Comparison of ENCODE assay signal across 8 cellular contexts in genomic region chrX:41384041-41384705, GRCh38. TPM values are rescaled to one million over a fixed set of nuclear protein-coding genes. Genes with fewer than 3 reads are reported as not detected.
DNase-seq lines count a peak whose midpoint lies in the region; ATAC-seq and TF ChIP-seq lines count a peak whose summit lies in the region.

No MANE protein-coding gene starts in this region.

- ATAC-seq in RWPE2 (ENCODE audit: low read depth) (peak; percentile 81), HG03135 (IDR thresholded peaks at IDR 0.05; ENCODE audit: unreplicated experiment) (no peak)

- H3K36me3 ChIP-seq in RWPE2 (ENCODE audit: low read depth) (no peaks in the 10 kb centered on the region), kidney epithelial cell (ENCODE audit: control insufficient read depth, insufficient read depth, low read length) (no peaks in the 10 kb centered on the region)

- no peaks in the 10 kb centered on the region for H3K36me3 Mint-ChIP-seq in activated naive CD8-positive, alpha-beta T cell treated with anti-CD3 and anti-CD28 coated beads for 36 hours

- no peak overlapping the region for H3K4me3 ChIP-seq in RWPE2 (ENCODE audit: severe bottlenecking)
- no peak overlapping the region for H3K4me3 ChIP-seq in kidney epithelial cell (ENCODE audit: low read depth, low read length)

- H3K27me3 ChIP-seq in RWPE2 (ENCODE audit: insufficient read depth, poor library complexity, severe bottlenecking), result no peaks in the 10 kb centered on the region
- no peaks in the 10 kb centered on the region for H3K27me3 ChIP-seq in kidney epithelial cell (ENCODE audit: control insufficient read depth, insufficient read depth, low read length)

- TF ChIP-seq CTCF in RWPE2 (IDR thresholded peaks at IDR 0.05; ENCODE audit: poor library complexity, severe bottlenecking) (no peak), kidney epithelial cell (IDR thresholded peaks at IDR 0.05; ENCODE audit: insufficient read depth, low read length, poor library complexity, severe bottlenecking) (no peak)

- H3K27me3 Mint-ChIP-seq in activated naive CD8-positive, alpha-beta T cell treated with anti-CD3 and anti-CD28 coated beads for 36 hours, result no peaks in the 10 kb centered on the region

- peaks cover 13% of the 10 kb centered on the region for H3K4me1 Mint-ChIP-seq in activated naive CD8-positive, alpha-beta T cell treated with anti-CD3 and anti-CD28 coated beads for 36 hours

- H3K4me3 Mint-ChIP-seq in activated naive CD8-positive, alpha-beta T cell treated with anti-CD3 and anti-CD28 coated beads for 36 hours, result no peak overlapping the region

- H3K4me1 ChIP-seq in RWPE2 (ENCODE audit: insufficient read depth, poor library complexity, severe bottlenecking), result peaks cover 20% of the 10 kb centered on the region

- H3K27ac ChIP-seq in RWPE2 (ENCODE audit: poor library complexity, severe bottlenecking), result peak overlapping the region; percentile 61

- no peaks in the 10 kb centered on the region for H3K9me3 Mint-ChIP-seq in activated naive CD8-positive, alpha-beta T cell treated with anti-CD3 and anti-CD28 coated beads for 36 hours

- peak; percentile 10 for DNase-seq in GM04504 (ENCODE audit: low read depth)
- DNase-seq in RWPE2 (ENCODE audit: low spot score), result peak; percentile 75
- DNase-seq in activated naive CD8-positive, alpha-beta T cell treated with anti-CD3 and anti-CD28 coated beads for 36 hours, result peak; percentile 27
- peak; percentile 1 for DNase-seq in kidney epithelial cell (ENCODE audit: low read depth)
- DNase-seq in stimulated activated CD8-positive, alpha-beta memory T cell treated with anti-CD3 and anti-CD28 coated beads, Interleukin-12 subunit alpha, Interleukin-12 subunit beta, amount 100 ng/mL, for 24 hours (ENCODE audit: extremely low read depth), result peak; percentile 9
- DNase-seq in NCI-H748 treated with DMSO at 0.1 percent for 48 hours (lab: John Stamatoyannopoulos, UW), result no peak
- DNase-seq in NCI-H1092 treated with DMSO at 0.1 percent for 48 hours (lab: John Stamatoyannopoulos, UW), result no peak

- H3K9me3 ChIP-seq in RWPE2 (ENCODE audit: severe bottlenecking), result no peaks in the 10 kb centered on the region

- H3K27ac Mint-ChIP-seq in activated naive CD8-positive, alpha-beta T cell treated with anti-CD3 and anti-CD28 coated beads for 36 hours, result peak overlapping the region; percentile 78

RNA-seq across cellular contexts. Expression of gene DDX3X, which starts 50.2 kb away (rescaled TPM):
- 100 to 1,000 TPM; 275 to 291 TPM for total RNA-seq in activated naive CD8-positive, alpha-beta T cell treated with anti-CD3 and anti-CD28 coated beads for 36 hours
- 184 and 188 TPM in 2 replicates for total RNA-seq in kidney epithelial cell

Comparison
In these comparisons a context has a peak if more than half of its experiments do, and no peak if none do; other contexts are left out.
1. DNase-seq: peak in GM04504 (single experiment), RWPE2 (single experiment), activated naive CD8-positive, alpha-beta T cell treated with anti-CD3 and anti-CD28 coated beads for 36 hours (single experiment), kidney epithelial cell (single experiment) and stimulated activated CD8-positive, alpha-beta memory T cell treated with anti-CD3 and anti-CD28 coated beads, Interleukin-12 subunit alpha, Interleukin-12 subunit beta, amount 100 ng/mL, for 24 hours (single experiment); none in NCI-H748 treated with DMSO at 0.1 percent for 48 hours (single experiment) and NCI-H1092 treated with DMSO at 0.1 percent for 48 hours (single experiment).